In genomic region chr17:47902039-47902744, GRCh38 we compare ENCODE assay signal across 26 cellular contexts. TPM values are rescaled to one million over a fixed set of nuclear protein-coding genes. Genes with fewer than 3 reads are reported as not detected.
DNase-seq lines count a peak whose midpoint lies in the region; ATAC-seq and TF ChIP-seq lines count a peak whose summit lies in the region.
"Had no signal": no experiment of that assay in that cellular context is flagged by ENCODE, and none has a peak within 500 bp of the region (broad histone marks: within the 10 kb centered on the region; RNA-seq: fewer than 3 reads in every experiment).

No MANE protein-coding gene starts in this region.

- TF ChIP-seq POLR2A in breast epithelium (IDR thresholded peaks at IDR 0.05): no peak
- no peak for TF ChIP-seq POLR2A in gastroesophageal sphincter (IDR thresholded peaks at IDR 0.05)

- H4K5ac ChIP-seq in mesendoderm (ENCODE audit: low read length): no peak overlapping the region

- no peak for TF ChIP-seq EP300 in gastroesophageal sphincter (IDR thresholded peaks at IDR 0.05)

- POLR2A ChIA-PET in HEK293 (lab: Yijun Ruan, JAX): interaction anchor here (0.5 kb wide), 1 partner anchor 24 kb away, joined by 4 read pairs; no protein-coding TSS in a partner anchor

- no peak overlapping the region for H3K56ac ChIP-seq in mesendoderm (ENCODE audit: low read length)

- no peaks in the 10 kb centered on the region for H3K27me3 ChIP-seq in breast epithelium
- H3K27me3 ChIP-seq in mesendoderm (ENCODE audit: insufficient read depth, low read length, poor library complexity): no peaks in the 10 kb centered on the region
- H3K27me3 ChIP-seq in gastroesophageal sphincter: no peaks in the 10 kb centered on the region
- H3K27me3 ChIP-seq: MG63, tibial nerve had no signal

- H3K27ac ChIP-seq in HEK293 (ENCODE audit: extremely low read depth, low read depth, low read length) (peak overlapping the region; percentile 29; the same call in 1 of the 2 replicates), breast epithelium (peak overlapping the region; percentile 59 to 100), mesendoderm (ENCODE audit: low read depth, low read length) (no peak overlapping the region), gastroesophageal sphincter (peak overlapping the region in 2 of 4 donors; percentile 11 to 21)

- H3K4me2 ChIP-seq in mesendoderm (ENCODE audit: low read length): no peak overlapping the region
- H3K4me2 ChIP-seq: smooth muscle cell had no signal

- intact Hi-C loops in breast epithelium (cut with DNase I; ENCODE audit: low total_unique reads): no loop called here

- peaks cover 2% of the 10 kb centered on the region for H3K79me2 ChIP-seq in mesendoderm (ENCODE audit: control insufficient read depth, insufficient read depth, low read length)

- peaks cover 9% of the 10 kb centered on the region for H3K79me1 ChIP-seq in mesendoderm (ENCODE audit: low read length)

- H3K9ac ChIP-seq in mesendoderm (ENCODE audit: low read length): peak overlapping the region; percentile 15

- H2AK5ac ChIP-seq in mesendoderm (ENCODE audit: low read length): no peak overlapping the region

- no peak overlapping the region for H3K18ac ChIP-seq in mesendoderm (ENCODE audit: low read length)

- CTCF ChIA-PET in HEK293 (lab: Yijun Ruan, JAX): interaction anchor here (0.6 to 3.9 kb wide), 5 partner anchors 44 to 116 kb away, joined by 3 to 11 read pairs (median 5); partner anchors contain the start of gene SCRN2

- no peak overlapping the region for H2BK15ac ChIP-seq in mesendoderm (replicated peaks; ENCODE audit: low read depth)

- H3K36me3 ChIP-seq in HEK293 (ENCODE audit: control insufficient read depth in 2 of 2, insufficient read depth in 1 of 2, low read length in 2 of 2) (peaks cover 0 to 27% of the 10 kb centered on the region in 2 experiments; a peak in 2 of 3 replicates), breast epithelium (no peaks in the 10 kb centered on the region), mesendoderm (ENCODE audit: control insufficient read depth, insufficient read depth, low read length) (no peaks in the 10 kb centered on the region), gastroesophageal sphincter (peaks cover 0 to 17% of the 10 kb centered on the region in 2 donors)

- H3K4me3 ChIP-seq in HEK293 (ENCODE audit: low read depth, low read length) (no peak overlapping the region), breast epithelium (no peak overlapping the region), mesendoderm (ENCODE audit: low read length) (no peak overlapping the region), gastroesophageal sphincter (no peak overlapping the region)
- H3K4me3 ChIP-seq: coronary artery, GM12878, MG63, smooth muscle cell, tibial nerve had no signal

- H4K8ac ChIP-seq in mesendoderm (ENCODE audit: low read depth, low read length): no peak overlapping the region

- ATAC-seq in gastroesophageal sphincter: no peak
- no peak for ATAC-seq in esophagus mucosa
- ATAC-seq: activated CD8-positive, alpha-beta memory T cell treated with anti-CD3 and anti-CD28 coated beads, Interleukin-2, amount 10 ng/mL, durations not matched to agents 7 days and 5 days; GM12878; stimulated activated naive CD8-positive, alpha-beta T cell treated with anti-CD3 and anti-CD28 coated beads, Interleukin-15, Interleukin-2, amounts not matched to agents 100 U/mL and 50 U/mL, for 24 hours had no signal

- H2BK5ac ChIP-seq in mesendoderm (ENCODE audit: low read length): no peak overlapping the region

- TF ChIP-seq CTCF in HEK293 (tag by site-specific recombination; IDR thresholded peaks at IDR 0.05) (no peak), breast epithelium (IDR thresholded peaks at IDR 0.05) (no peak), gastroesophageal sphincter (IDR thresholded peaks at IDR 0.05) (no peak)

- H3K9me3 ChIP-seq in HEK293 (ENCODE audit: control insufficient read depth, insufficient read depth, low read depth, low read length) (no peaks in the 10 kb centered on the region), breast epithelium (no peaks in the 10 kb centered on the region), gastroesophageal sphincter (no peaks in the 10 kb centered on the region)
- H3K9me3 ChIP-seq: MG63, tibial nerve had no signal

- H3K4ac ChIP-seq in mesendoderm (ENCODE audit: low read depth, low read length): no peak overlapping the region

- H3K4me1 ChIP-seq in HEK293 (ENCODE audit: control insufficient read depth, insufficient read depth, low read length) (peaks cover under 1% of the 10 kb centered on the region; the same call in 1 of the 2 replicates), breast epithelium (peaks cover 21 to 60% of the 10 kb centered on the region in 2 donors), mesendoderm (ENCODE audit: control insufficient read depth, low read depth, low read length) (peaks cover 7% of the 10 kb centered on the region), gastroesophageal sphincter (peaks cover 24 to 98% (median 51%) of the 10 kb centered on the region in 3 donors)

- no CpG with 5 or more reads among the region's 4 CpGs for WGBS in mesendoderm (ENCODE audit: extremely low coverage, insufficient coverage, low lambda C conversion rate)
- 71 to 88% methylated on average over 4 of the region's 4 CpGs for WGBS in gastroesophageal sphincter (ENCODE audit: low coverage in 1 of 2), 2 donors

- no peak overlapping the region for H3K23ac ChIP-seq in mesendoderm (ENCODE audit: low read length)

- DNase-seq in ELF-1 (ENCODE audit: low read depth, low spot score) (peak; percentile 75), breast epithelium (ENCODE audit: low spot score in 2 of 2) (peak in 1 of 2 donors; percentile 19), mesendoderm (peak; percentile 91), COLO668 (lab: John Stamatoyannopoulos, UW; ENCODE audit: unreplicated experiment) (no peak)
- DNase-seq in activated CD4-positive, alpha-beta T cell treated with anti-CD3 and anti-CD28 coated beads, Interleukin-2, amount 50 U/mL, for 48 hours: no peak
- DNase-seq: activated CD4-positive, alpha-beta T cell treated with anti-CD3 and anti-CD28 coated beads, Interleukin-2, amount 10 ng/mL, durations not matched to agents 24 days and 14 days; activated CD8-positive, alpha-beta memory T cell treated with anti-CD3 and anti-CD28 coated beads, Interleukin-2, amount 10 ng/mL, durations not matched to agents 7 days and 5 days; DMS79; MG63; NCI-H1436; NCI-H2107; NCI-H524; occipital lobe; stimulated activated CD4-positive, alpha-beta T cell treated with anti-CD3 and anti-CD28 coated beads, Interleukin-2, amount 100 ng/mL, for 48 hours; stimulated activated naive CD8-positive, alpha-beta T cell treated with anti-CD3 and anti-CD28 coated beads, Interleukin-15, Interleukin-2, amounts not matched to agents 100 U/mL and 50 U/mL, for 24 hours had no signal

- no peak overlapping the region for H2BK120ac ChIP-seq in mesendoderm (ENCODE audit: low read depth, low read length)

TF ChIP-seq in HEK293, 187 proteins besides CTCF, POLR2A, EP300 and RAD21 (continues in another document):
- no peak for TF ChIP-seq ZNF555 (tag by site-specific recombination; conservative IDR thresholded peaks at IDR 0.05)
- no peak for TF ChIP-seq IKZF3 (tag by site-specific recombination; IDR thresholded peaks at IDR 0.05)
- no peak for TF ChIP-seq ZNF792 (tag by site-specific recombination; IDR thresholded peaks at IDR 0.05)
- TF ChIP-seq FEZF1 (tag by site-specific recombination; IDR thresholded peaks at IDR 0.05): peak; percentile 29; the same call in 1 of the 2 replicates
- TF ChIP-seq ZNF560 (tag by site-specific recombination; IDR thresholded peaks at IDR 0.05; ENCODE audit: borderline replicate concordance): no peak
- TF ChIP-seq KLF10 (tag by site-specific recombination; IDR thresholded peaks at IDR 0.05): no peak
- no peak for TF ChIP-seq ZNF335 (tag by site-specific recombination; conservative IDR thresholded peaks at IDR 0.05)
- TF ChIP-seq, protein P1, sequence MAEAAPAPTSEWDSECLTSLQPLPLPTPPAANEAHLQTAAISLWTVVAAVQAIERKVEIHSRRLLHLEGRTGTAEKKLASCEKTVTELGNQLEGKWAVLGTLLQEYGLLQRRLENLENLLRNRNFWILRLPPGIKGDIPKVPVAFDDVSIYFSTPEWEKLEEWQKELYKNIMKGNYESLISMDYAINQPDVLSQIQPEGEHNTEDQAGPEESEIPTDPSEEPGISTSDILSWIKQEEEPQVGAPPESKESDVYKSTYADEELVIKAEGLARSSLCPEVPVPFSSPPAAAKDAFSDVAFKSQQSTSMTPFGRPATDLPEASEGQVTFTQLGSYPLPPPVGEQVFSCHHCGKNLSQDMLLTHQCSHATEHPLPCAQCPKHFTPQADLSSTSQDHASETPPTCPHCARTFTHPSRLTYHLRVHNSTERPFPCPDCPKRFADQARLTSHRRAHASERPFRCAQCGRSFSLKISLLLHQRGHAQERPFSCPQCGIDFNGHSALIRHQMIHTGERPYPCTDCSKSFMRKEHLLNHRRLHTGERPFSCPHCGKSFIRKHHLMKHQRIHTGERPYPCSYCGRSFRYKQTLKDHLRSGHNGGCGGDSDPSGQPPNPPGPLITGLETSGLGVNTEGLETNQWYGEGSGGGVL (tag by site-specific recombination; IDR thresholded peaks at IDR 0.05): no peak
- TF ChIP-seq, protein P2, sequence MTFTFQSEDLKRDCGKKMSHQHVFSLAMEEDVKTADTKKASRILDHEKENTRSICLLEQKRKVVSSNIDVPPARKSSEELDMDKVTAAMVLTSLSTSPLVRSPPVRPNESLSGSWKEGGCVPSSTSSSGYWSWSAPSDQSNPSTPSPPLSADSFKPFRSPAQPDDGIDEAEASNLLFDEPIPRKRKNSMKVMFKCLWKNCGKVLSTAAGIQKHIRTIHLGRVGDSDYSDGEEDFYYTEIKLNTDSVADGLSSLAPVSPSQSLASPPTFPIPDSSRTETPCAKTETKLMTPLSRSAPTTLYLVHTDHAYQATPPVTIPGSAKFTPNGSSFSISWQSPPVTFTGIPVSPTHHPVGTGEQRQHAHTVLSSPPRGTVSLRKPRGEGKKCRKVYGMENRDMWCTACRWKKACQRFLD (tag by site-specific recombination; IDR thresholded peaks at IDR 0.05): no peak

RNA-seq across cellular contexts. Expression of gene SP2, which starts 6.2 kb away (rescaled TPM):
- total RNA-seq in breast epithelium: 1 to 10 TPM; 4.6 to 9.8 (median 5.6) TPM
- polyA plus RNA-seq in mesendoderm (2013, experiment 1 of 2): 32.7 TPM
- 32.4 TPM for polyA plus RNA-seq in mesendoderm (2013, experiment 2 of 2)
- total RNA-seq in gastroesophageal sphincter: 10 to 100 TPM in 2 of 4 donors, 1 to 10 TPM in 2; 3.4 to 16.2 (median 10.0) TPM
- total RNA-seq in esophagus mucosa: 12.7 TPM

RNA-seq across cellular contexts. Expression of gene PNPO, which starts 39.2 kb away (rescaled TPM):
- total RNA-seq in breast epithelium (10 to 100 TPM; 28.3 to 61.2 (median 34.7) TPM), gastroesophageal sphincter (10 to 100 TPM; 20.3 to 43.9 (median 21.9) TPM), esophagus mucosa (33.3 TPM)
- polyA plus RNA-seq in mesendoderm (2013, experiment 1 of 2): 2.6 TPM
- 2.9 TPM for polyA plus RNA-seq in mesendoderm (2013, experiment 2 of 2)

RNA-seq across cellular contexts. Expression of gene SP6, which starts 51.2 kb away (rescaled TPM):
- total RNA-seq in breast epithelium: 1 to 10 TPM in 2 of 3 donors, under 1 TPM in 1; 0.48 to 5.3 (median 3.6) TPM
- polyA plus RNA-seq in mesendoderm (2013, experiment 1 of 2): 0.91 TPM
- polyA plus RNA-seq in mesendoderm (2013, experiment 2 of 2): 0.78 TPM
- under 1 TPM; 0.12 to 0.31 (median 0.14) TPM for total RNA-seq in gastroesophageal sphincter
- 5.9 TPM for total RNA-seq in esophagus mucosa
- total RNA-seq: GM12878 had no signal
- polyA plus RNA-seq: IgD-negative memory B cell had no signal

RNA-seq across cellular contexts. Expression of gene PRR15L, which starts 55.5 kb away (rescaled TPM):
- 100 to 1,000 TPM in 1 of 3 donors, 10 to 100 TPM in 1, not detected in 1; 38.7 to 105 TPM for total RNA-seq in breast epithelium
- polyA plus RNA-seq in mesendoderm (2013, experiment 1 of 2): 0.03 TPM
- 0.03 TPM for polyA plus RNA-seq in mesendoderm (2013, experiment 2 of 2)
- total RNA-seq in gastroesophageal sphincter: 1 to 10 TPM in 1 of 4 donors, under 1 TPM in 1, not detected in 2; 0.19 to 3.5 TPM
- total RNA-seq in esophagus mucosa: 11.0 TPM
- total RNA-seq: activated CD4-positive, alpha-beta T cell treated with anti-CD3 and anti-CD28 coated beads, Interleukin-2, amount 10 ng/mL, durations not matched to agents 24 days and 14 days; activated CD8-positive, alpha-beta memory T cell treated with anti-CD3 and anti-CD28 coated beads, Interleukin-2, amount 10 ng/mL, durations not matched to agents 7 days and 5 days; CD8-positive, alpha-beta memory T cell; GM12878; myocyte; occipital lobe; SK-MEL-5; smooth muscle cell; tibial nerve had no signal
- polyA plus RNA-seq: CD8-positive, alpha-beta memory T cell; IgD-negative memory B cell; smooth muscle cell had no signal

Comparison
In these comparisons a context has a peak if more than half of its experiments do, and no peak if none do; other contexts are left out.
1. DNase-seq: peak in ELF-1 (single experiment) and mesendoderm (single experiment); none in COLO668 (single experiment) and activated CD4-positive, alpha-beta T cell treated with anti-CD3 and anti-CD28 coated beads, Interleukin-2, amount 50 U/mL, for 48 hours (0 of 2).